In the genomic region with DNA sequence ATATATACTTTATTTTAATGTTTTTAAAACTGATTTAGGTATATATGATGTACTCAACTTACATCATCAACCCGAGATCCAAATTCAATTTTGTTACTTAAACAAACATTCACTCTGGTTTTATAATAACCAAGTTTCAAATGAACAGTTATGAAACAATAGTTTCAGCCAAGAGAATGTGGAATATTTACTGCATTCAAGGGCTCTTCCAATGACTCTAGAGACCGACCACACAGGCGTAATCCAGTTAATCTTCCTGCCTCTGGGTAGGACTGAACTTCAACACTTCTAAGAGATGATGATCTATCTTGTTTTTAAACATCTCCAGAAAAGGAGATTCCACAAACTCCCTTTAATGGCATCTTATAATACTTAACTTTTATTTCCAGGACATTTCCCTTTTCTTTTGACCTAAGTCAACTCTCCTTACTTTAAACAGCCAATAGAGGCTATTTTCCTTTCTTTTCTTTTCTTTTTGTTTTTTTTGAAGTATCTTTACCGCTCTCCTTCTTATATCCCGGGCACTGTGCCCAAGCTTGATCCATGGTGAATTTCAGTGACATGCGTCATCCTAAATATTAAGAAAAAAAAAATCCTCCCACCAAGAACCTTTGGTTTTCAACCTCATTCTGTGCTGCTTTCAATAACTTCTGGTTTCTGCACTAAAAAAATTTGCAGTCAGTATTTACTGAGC, we compare ENCODE assay signal across 15 cellular contexts.
A peak's percentile ranks its signal among the peaks of the same experiment; 100 is the strongest.
DNase-seq lines count a peak whose midpoint lies in the region; ATAC-seq and TF ChIP-seq lines count a peak whose summit lies in the region.
"Had no signal": no experiment of that assay in that cellular context is flagged by ENCODE, and none has a peak within 500 bp of the region (broad histone marks: within the 10 kb centered on the region; RNA-seq: fewer than 3 reads in every experiment).

No MANE protein-coding gene starts in this region.

- DNase-seq in HS-5 (ENCODE audit: low read depth): peak; percentile 68
- peak; percentile 82 for DNase-seq in adipocyte (ENCODE audit: low read depth)
- DNase-seq in fibroblast of the conjunctiva (ENCODE audit: low read depth): peak; percentile 80
- peak; percentile 66 for DNase-seq in stromal cell of bone marrow (ENCODE audit: low read depth)
- DNase-seq in activated naive CD4-positive, alpha-beta T cell treated with anti-CD3 and anti-CD28 coated beads, Interleukin-2, amount 10 ng/mL, durations not matched to agents 7 days and 5 days: no peak
- no peak for DNase-seq in H7
- DNase-seq in BE2C: no peak
- DNase-seq: activated CD4-positive, alpha-beta T cell treated with anti-CD3 and anti-CD28 coated beads, Interleukin-2, amount 50 U/mL, for 4 hours; CD8-positive, alpha-beta memory T cell; natural killer cell; NCI-H2029 treated with DMSO at 0.1 percent for 48 hours; small intestine; T-cell; testis had no signal

- H3K36me3 ChIP-seq in adipocyte (ENCODE audit: control insufficient read depth, insufficient read depth, low read length, severe bottlenecking) (no peaks in the 10 kb centered on the region), H7 (replicated peaks; ENCODE audit: control insufficient read depth, insufficient read depth, low read length) (no peaks in the 10 kb centered on the region), BE2C (no peaks in the 10 kb centered on the region)

- no peaks in the 10 kb centered on the region for H3K36me3 Mint-ChIP-seq in activated naive CD4-positive, alpha-beta T cell treated with anti-CD3 and anti-CD28 coated beads, Interleukin-2, amount 10 ng/mL, durations not matched to agents 7 days and 5 days
- H3K36me3 Mint-ChIP-seq: CD8-positive, alpha-beta memory T cell; natural killer cell; T-cell had no signal

- CTCF ChIA-PET in activated naive CD4-positive, alpha-beta T cell treated with anti-CD3 and anti-CD28 coated beads, Interleukin-2, amount 10 ng/mL, durations not matched to agents 7 days and 5 days (lab: Charles Lee): no interaction called here

- H3K27me3 Mint-ChIP-seq in activated naive CD4-positive, alpha-beta T cell treated with anti-CD3 and anti-CD28 coated beads, Interleukin-2, amount 10 ng/mL, durations not matched to agents 7 days and 5 days: peaks cover 6% of the 10 kb centered on the region

- no peak overlapping the region for H3K27ac Mint-ChIP-seq in activated naive CD4-positive, alpha-beta T cell treated with anti-CD3 and anti-CD28 coated beads, Interleukin-2, amount 10 ng/mL, durations not matched to agents 7 days and 5 days
- H3K27ac Mint-ChIP-seq: CD8-positive, alpha-beta memory T cell; natural killer cell; T-cell had no signal

- H3K4me1 ChIP-seq in adipocyte (ENCODE audit: control insufficient read depth, insufficient read depth, low read length) (peaks cover 41% of the 10 kb centered on the region), BE2C (no peaks in the 10 kb centered on the region)
- H3K4me1 ChIP-seq: testis had no signal

- no peaks in the 10 kb centered on the region for H3K4me1 Mint-ChIP-seq in activated naive CD4-positive, alpha-beta T cell treated with anti-CD3 and anti-CD28 coated beads, Interleukin-2, amount 10 ng/mL, durations not matched to agents 7 days and 5 days
- H3K4me1 Mint-ChIP-seq: CD8-positive, alpha-beta memory T cell; natural killer cell; T-cell had no signal

- no peak overlapping the region for H3K4me3 Mint-ChIP-seq in activated naive CD4-positive, alpha-beta T cell treated with anti-CD3 and anti-CD28 coated beads, Interleukin-2, amount 10 ng/mL, durations not matched to agents 7 days and 5 days
- H3K4me3 Mint-ChIP-seq: CD8-positive, alpha-beta memory T cell; natural killer cell; T-cell had no signal

- no peaks in the 10 kb centered on the region for H3K9me3 ChIP-seq in adipocyte (ENCODE audit: control insufficient read depth, low read length)
- no peaks in the 10 kb centered on the region for H3K9me3 ChIP-seq in BE2C
- H3K9me3 ChIP-seq: testis had no signal

- H3K27me3 ChIP-seq in adipocyte (replicated peaks; ENCODE audit: control insufficient read depth, insufficient read depth, low read length) (no peaks in the 10 kb centered on the region), H7 (ENCODE audit: control insufficient read depth, insufficient read depth, low read length) (no peaks in the 10 kb centered on the region), BE2C (no peaks in the 10 kb centered on the region)
- H3K27me3 ChIP-seq: testis had no signal

- no peak overlapping the region for H3K9ac ChIP-seq in adipocyte (ENCODE audit: low read length)

- no peaks in the 10 kb centered on the region for H3K9me3 Mint-ChIP-seq in activated naive CD4-positive, alpha-beta T cell treated with anti-CD3 and anti-CD28 coated beads, Interleukin-2, amount 10 ng/mL, durations not matched to agents 7 days and 5 days
- H3K9me3 Mint-ChIP-seq: CD8-positive, alpha-beta memory T cell; natural killer cell had no signal

- TF ChIP-seq CTCF in BE2C (IDR thresholded peaks at IDR 0.05; ENCODE audit: low read depth, low read length): no peak

- no peak overlapping the region for H3K4me3 ChIP-seq in adipocyte (ENCODE audit: low read length)
- H3K4me3 ChIP-seq in H7 (ENCODE audit: insufficient read depth, low read depth, low read length): no peak overlapping the region
- no peak overlapping the region for H3K4me3 ChIP-seq in BE2C (ENCODE audit: low read depth, low read length)
- H3K4me3 ChIP-seq: testis had no signal

- ATAC-seq in HG03571 (IDR thresholded peaks at IDR 0.05; ENCODE audit: unreplicated experiment): no peak
- ATAC-seq: natural killer cell, T-cell had no signal

Comparison
In these comparisons a context has a peak if more than half of its experiments do, and no peak if none do; other contexts are left out.
1. DNase-seq: peak in HS-5 (single experiment), adipocyte (single experiment), fibroblast of the conjunctiva (single experiment) and stromal cell of bone marrow (single experiment); none in activated naive CD4-positive, alpha-beta T cell treated with anti-CD3 and anti-CD28 coated beads, Interleukin-2, amount 10 ng/mL, durations not matched to agents 7 days and 5 days (single experiment), H7 (single experiment) and BE2C (single experiment).